Comparison of ENCODE assay signal across 8 cellular contexts in genomic region chr10:68828083-68828601, GRCh38. TPM values are rescaled to one million over a fixed set of nuclear protein-coding genes. Genes with fewer than 3 reads are reported as not detected.
DNase-seq lines count a peak whose midpoint lies in the region; ATAC-seq and TF ChIP-seq lines count a peak whose summit lies in the region.
"Not testable (repeated sequence)": the region's sequence is repeated elsewhere in the genome, so short reads cannot be mapped to it uniquely, and the experiment has no call there.

No MANE protein-coding gene starts in this region.

- not testable (repeated sequence) for DNase-seq in BJ (ENCODE audit: low read depth)
- peak in 1 of 3 donors; percentile 54 for DNase-seq in Peyer's patch
- peak; percentile 10 for DNase-seq in activated gamma-delta T cell (lab: John Stamatoyannopoulos, UW)
- DNase-seq in lung microvascular endothelial cell (ENCODE audit: low read depth in 2 of 2), result peak; percentile 8 to 14
- DNase-seq in stimulated activated CD4-positive, alpha-beta T cell treated with anti-CD3 and anti-CD28 coated beads, Interleukin-12 subunit alpha, Interleukin-12 subunit beta, amount 100 ng/mL, for 4 hours, result peak; percentile 13

- not testable (repeated sequence) for H3K4me1 ChIP-seq in Peyer's patch; esophagus (ENCODE audit: control insufficient read depth in 2 of 2, insufficient read depth in 2 of 2, low read length in 1 of 2)

- not testable (repeated sequence) for H3K36me3 ChIP-seq in BJ (ENCODE audit: control insufficient read depth, insufficient read depth, low read length); Peyer's patch; esophagus (ENCODE audit: control insufficient read depth in 2 of 2, insufficient read depth in 2 of 2, low read length in 1 of 2)

- H3K27ac ChIP-seq in Peyer's patch, result peak overlapping the region in 1 of 4 donors; percentile 42
- not testable (repeated sequence) for H3K27ac ChIP-seq in esophagus (ENCODE audit: low read depth in 2 of 2, low read length in 1 of 2)

- H3K27me3 ChIP-seq in BJ (ENCODE audit: control insufficient read depth, insufficient read depth, low read length); Peyer's patch; esophagus (ENCODE audit: control insufficient read depth in 1 of 2, insufficient read depth in 2 of 2, low read length in 2 of 2): not testable (repeated sequence)

- not testable (repeated sequence) for TF ChIP-seq CTCF in BJ (IDR thresholded peaks at IDR 0.05; ENCODE audit: insufficient read depth, low read depth, low read length); Peyer's patch (IDR thresholded peaks at IDR 0.05)

- TF ChIP-seq POLR2A in Peyer's patch (IDR thresholded peaks at IDR 0.05), result not testable (repeated sequence)

- H3K9me3 ChIP-seq in Peyer's patch; esophagus (ENCODE audit: control insufficient read depth in 2 of 2, insufficient read depth in 1 of 2, low read depth in 1 of 2, low read length in 1 of 2): not testable (repeated sequence)

- POLR2A ChIA-PET in BJ (lab: Charles Lee), result not testable (repeated sequence)

- 0 to 1% methylated on average over 13 to 34 of the region's 59 CpGs for WGBS in esophagus, 2 donors

- H3K4me3 ChIP-seq in BJ (ENCODE audit: low read depth, low read length) (peak overlapping the region; percentile 26), Peyer's patch (peak overlapping the region; percentile 30 to 61 (median 53)), esophagus (ENCODE audit: low read depth in 1 of 2, low read length in 2 of 2) (peak overlapping the region; percentile 42 to 45)

- peak; percentile 41 for ATAC-seq in GM19351 (IDR thresholded peaks at IDR 0.05; ENCODE audit: unreplicated experiment)
- peak; percentile 32 for ATAC-seq in HG03280 (IDR thresholded peaks at IDR 0.05; ENCODE audit: unreplicated experiment)

- CTCF ChIA-PET in BJ (lab: Yijun Ruan, JAX), result interaction anchor here (0.7 to 2.0 kb wide), 4 partner anchors 11 to 420 kb away, joined by 3 to 10 read pairs (median 4); no protein-coding TSS in a partner anchor

RNA-seq across cellular contexts. Expression of gene STOX1, which starts 0.8 kb away (rescaled TPM):
- polyA plus RNA-seq in BJ (2011; rRNA removed), result 0.02 TPM in 1 of 2 replicates, not detected in the other
- polyA minus RNA-seq in BJ (2011; rRNA and poly(A)+ RNA removed), result not detected in 2 replicates
- 10 to 100 TPM in 1 of 4 donors, 1 to 10 TPM in 3; 2.5 to 19.8 (median 3.9) TPM for total RNA-seq in Peyer's patch
- 1 to 10 TPM in 1 of 2 donors, under 1 TPM in 1; 0.98 to 1.2 TPM for polyA plus RNA-seq in esophagus
- 0.20 and 0.22 TPM in 2 replicates for total RNA-seq in lung microvascular endothelial cell
